Comparison of ENCODE assay signal across 21 cellular contexts in genomic region chr11:113579292-113579940, GRCh38.
"Had no signal": no experiment of that assay in that cellular context is flagged by ENCODE, and none has a peak within 500 bp of the region (broad histone marks: within the 10 kb centered on the region; RNA-seq: fewer than 3 reads in every experiment).

No MANE protein-coding gene starts in this region.

- H3K4me1 ChIP-seq: body of pancreas, gastroesophageal sphincter had no signal

- H3K4me3 Mint-ChIP-seq: activated CD4-positive, alpha-beta T cell treated with anti-CD3 and anti-CD28 coated beads, Interleukin-2, amount 10 ng/mL, durations not matched to agents 24 days and 14 days; activated CD8-positive, alpha-beta T cell treated with anti-CD3 and anti-CD28 coated beads for 36 hours; activated naive CD8-positive, alpha-beta T cell treated with anti-CD3 and anti-CD28 coated beads for 36 hours; activated T-helper 17 cell treated with anti-CD3 and anti-CD28 coated beads, Interleukin-2, amount 50 U/mL, for 72 hours; memory B cell; naive thymus-derived CD8-positive, alpha-beta T cell; T-helper 2 cell treated with Interferon-gamma antibody and Interleukin-4, amounts not matched to agents 5 μg/mL and 100 μg/mL, for 36 hours had no signal

- H3K36me3 ChIP-seq: gastroesophageal sphincter, tibial artery had no signal

- H3K9me3 Mint-ChIP-seq: activated CD8-positive, alpha-beta T cell treated with anti-CD3 and anti-CD28 coated beads for 36 hours; activated naive CD8-positive, alpha-beta T cell treated with anti-CD3 and anti-CD28 coated beads for 36 hours; memory B cell; naive thymus-derived CD8-positive, alpha-beta T cell; T-helper 2 cell treated with Interferon-gamma antibody and Interleukin-4, amounts not matched to agents 5 μg/mL and 100 μg/mL, for 36 hours had no signal

- ATAC-seq: activated CD8-positive, alpha-beta T cell treated with anti-CD3 and anti-CD28 coated beads for 36 hours; activated T-helper 17 cell treated with anti-CD3 and anti-CD28 coated beads, Interleukin-2, amount 50 U/mL, for 72 hours; body of pancreas; gastroesophageal sphincter; naive thymus-derived CD8-positive, alpha-beta T cell; stimulated activated naive CD8-positive, alpha-beta T cell treated with anti-CD3 and anti-CD28 coated beads, Interleukin-15, Interleukin-2, amounts not matched to agents 100 U/mL and 50 U/mL, for 24 hours had no signal

- H3K27me3 ChIP-seq: body of pancreas, gastroesophageal sphincter, tibial artery had no signal

- H3K4me3 ChIP-seq: body of pancreas, gastroesophageal sphincter, tibial artery had no signal

- H3K27ac Mint-ChIP-seq: activated CD4-positive, alpha-beta T cell treated with anti-CD3 and anti-CD28 coated beads, Interleukin-2, amount 10 ng/mL, durations not matched to agents 24 days and 14 days; activated CD8-positive, alpha-beta T cell treated with anti-CD3 and anti-CD28 coated beads for 36 hours; activated naive CD8-positive, alpha-beta T cell treated with anti-CD3 and anti-CD28 coated beads for 36 hours; activated T-helper 17 cell treated with anti-CD3 and anti-CD28 coated beads, Interleukin-2, amount 50 U/mL, for 72 hours; memory B cell; naive thymus-derived CD8-positive, alpha-beta T cell; T-helper 2 cell treated with Interferon-gamma antibody and Interleukin-4, amounts not matched to agents 5 μg/mL and 100 μg/mL, for 36 hours had no signal

- H3K36me3 Mint-ChIP-seq: activated naive CD8-positive, alpha-beta T cell treated with anti-CD3 and anti-CD28 coated beads for 36 hours; memory B cell; naive thymus-derived CD8-positive, alpha-beta T cell had no signal

- H3K27ac ChIP-seq: body of pancreas, gastroesophageal sphincter, tibial artery had no signal

- H3K9me3 ChIP-seq: body of pancreas, gastroesophageal sphincter, tibial artery had no signal

- DNase-seq: activated CD4-positive, alpha-beta T cell treated with anti-CD3 and anti-CD28 coated beads, Interleukin-2, amount 10 ng/mL, durations not matched to agents 24 days and 14 days; activated CD4-positive, CD25-positive, alpha-beta regulatory T cell; activated CD8-positive, alpha-beta T cell treated with anti-CD3 and anti-CD28 coated beads for 36 hours; activated naive CD4-positive, alpha-beta T cell; activated naive CD8-positive, alpha-beta T cell treated with anti-CD3 and anti-CD28 coated beads for 36 hours; activated T-cell treated with anti-CD3 and anti-CD28 coated beads, Interleukin-2, amount 50 U/mL, for 1 hour; amniotic stem cell; body of pancreas; central memory CD4-positive, alpha-beta T cell; erythroblast; naive thymus-derived CD8-positive, alpha-beta T cell; posterior cingulate gyrus; retina; stimulated activated CD8-positive, alpha-beta memory T cell treated with anti-CD3 and anti-CD28 coated beads, Interleukin-4, amount 100 ng/mL, for 48 hours; stimulated activated naive CD8-positive, alpha-beta T cell treated with anti-CD3 and anti-CD28 coated beads, Interleukin-15, Interleukin-2, amounts not matched to agents 100 U/mL and 50 U/mL, for 24 hours; substantia nigra; tibial artery had no signal
